33 cellular contexts compared by ENCODE assay signal in the genomic region with DNA sequence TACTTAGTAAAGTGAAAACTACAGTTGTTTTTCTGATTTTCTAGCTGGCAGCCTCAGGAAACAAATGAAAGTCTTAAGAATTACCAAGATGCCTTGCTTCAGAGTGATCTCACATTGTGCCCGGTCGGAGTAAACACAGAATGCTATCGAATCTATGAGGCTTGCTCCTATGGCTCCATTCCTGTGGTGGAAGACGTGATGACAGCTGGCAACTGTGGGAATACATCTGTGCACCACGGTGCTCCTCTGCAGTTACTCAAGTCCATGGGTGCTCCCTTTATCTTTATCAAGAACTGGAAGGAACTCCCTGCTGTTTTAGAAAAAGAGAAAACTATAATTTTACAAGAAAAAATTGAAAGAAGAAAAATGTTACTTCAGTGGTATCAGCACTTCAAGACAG.
"Had no signal": no experiment of that assay in that cellular context is flagged by ENCODE, and none has a peak within 500 bp of the region (broad histone marks: within the 10 kb centered on the region; RNA-seq: fewer than 3 reads in every experiment).

No MANE protein-coding gene starts in this region.

- ATAC-seq: activated CD8-positive, alpha-beta T cell treated with anti-CD3 and anti-CD28 coated beads for 36 hours; activated T-cell treated with anti-CD3 and anti-CD28 coated beads, Interleukin-2, amount 50 U/mL, for 72 hours; activated T-helper 17 cell treated with anti-CD3 and anti-CD28 coated beads, Interleukin-2, amount 50 U/mL, for 72 hours; Panc1; SK-N-SH treated with all-trans-retinoic acid at 6 μM for 48 hours; T-cell; T-helper 17 cell had no signal

- H3K27ac ChIP-seq: ascending aorta, breast epithelium, SJSA1 had no signal

- H3K9me3 ChIP-seq: ascending aorta, breast epithelium, SJSA1 had no signal

- H3K36me3 ChIP-seq: breast epithelium, SJSA1 had no signal

- H3K27me3 ChIP-seq: ascending aorta, breast epithelium, SJSA1 had no signal

- H3K4me1 ChIP-seq: ascending aorta, breast epithelium, SJSA1 had no signal

- DNase-seq: activated B cell treated with CpG ODN at 0.5 μM for 24 hours; activated CD4-positive, alpha-beta T cell treated with anti-CD3 and anti-CD28 coated beads for 4 hours; activated CD4-positive, alpha-beta T cell treated with anti-CD3 and anti-CD28 coated beads, Interleukin-2, amount 50 U/mL, for 4 hours; activated CD4-positive, CD25-positive, alpha-beta regulatory T cell treated with anti-CD3 and anti-CD28 coated beads, Interleukin-2, amount 50 U/mL, for 72 hours; activated CD8-positive, alpha-beta T cell treated with anti-CD3 and anti-CD28 coated beads for 36 hours; activated effector memory CD4-positive, alpha-beta T cell treated with anti-CD3 and anti-CD28 coated beads, Interleukin-2, amount 50 U/mL, for 16 hours; activated naive CD4-positive, alpha-beta T cell; activated naive CD4-positive, alpha-beta T cell treated with anti-CD3 and anti-CD28 coated beads, Interleukin-2, amount 50 U/mL, for 16 hours; activated naive CD8-positive, alpha-beta T cell treated with anti-CD3 and anti-CD28 coated beads for 36 hours; activated T-cell treated with anti-CD3 and anti-CD28 coated beads, Interleukin-2, amount 50 U/mL, for 1 hour; activated T-cell treated with anti-CD3 and anti-CD28 coated beads, Interleukin-2, amount 50 U/mL, for 72 hours; amygdala; caudate nucleus; Kasumi-1; KG1; MM.1S; MV-4-11; NCI-H1092; NCI-H1436 treated with DMSO at 0.1 percent for 48 hours; NCI-H1694 treated with DMSO at 0.1 percent for 48 hours; NCI-H2029; NCI-H345; NCI-H524 treated with DMSO at 0.1 percent for 48 hours; RPMI8226; SHP77 treated with DMSO at 0.1 percent for 48 hours; T-cell; T-helper 17 cell had no signal

- H3K4me3 ChIP-seq: ascending aorta, breast epithelium, SJSA1 had no signal
